In the genomic region with DNA sequence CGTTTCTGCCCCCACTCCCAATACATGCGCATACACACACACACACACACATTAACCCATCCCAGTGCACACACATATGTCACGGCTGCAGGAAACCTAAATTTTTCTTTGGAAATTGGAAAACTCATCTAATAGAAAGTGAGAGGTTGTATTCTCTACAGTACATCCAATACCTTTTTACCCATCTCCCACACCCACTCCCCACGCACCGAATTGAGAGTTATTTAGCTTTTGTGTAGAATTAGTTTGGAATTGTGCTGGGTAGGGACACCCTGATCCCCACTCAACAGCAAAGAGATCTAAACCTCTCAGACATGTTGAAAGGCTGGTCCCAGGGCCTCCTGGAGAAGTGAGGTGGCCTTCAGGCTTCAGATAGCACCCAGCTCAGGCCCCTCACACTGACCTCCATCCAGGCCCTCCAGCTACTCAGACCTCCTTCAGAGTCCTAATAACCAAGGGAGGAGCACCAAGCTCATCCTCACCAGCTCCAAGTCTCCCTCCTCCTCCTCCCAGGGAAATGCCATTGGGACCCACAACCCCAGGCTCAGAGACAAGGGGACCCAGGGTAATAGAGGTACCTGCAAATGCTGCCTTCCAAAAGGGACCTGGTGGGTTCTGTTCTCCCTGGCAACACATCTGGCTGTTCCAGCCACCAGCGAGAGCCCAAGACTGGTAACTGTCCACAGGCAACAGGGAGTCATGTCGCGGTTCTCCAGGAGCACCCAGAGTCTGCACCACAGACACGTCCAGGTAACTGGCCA, we compare ENCODE assay signal across 18 cellular contexts. TPM values are rescaled to one million over a fixed set of nuclear protein-coding genes. Genes with fewer than 3 reads are reported as not detected.
DNase-seq lines count a peak whose midpoint lies in the region; ATAC-seq, FAIRE-seq and TF ChIP-seq lines count a peak whose summit lies in the region.
"Had no signal": no experiment of that assay in that cellular context is flagged by ENCODE, and none has a peak within 500 bp of the region (broad histone marks: within the 10 kb centered on the region; RNA-seq: fewer than 3 reads in every experiment).

No MANE protein-coding gene starts in this region.

- no peak for DNase-seq in CD8-positive, alpha-beta T cell
- DNase-seq in MM.1S (no peak), endodermal cell (peak; percentile 66), neural crest cell (ENCODE audit: low read depth, low spot score) (no peak), GM12892 (ENCODE audit: insufficient read length) (no peak), esophagus muscularis mucosa (ENCODE audit: extremely low spot score) (no peak), NCI-H2227 treated with DMSO at 0.1 percent for 48 hours (lab: John Stamatoyannopoulos, UW) (no peak), retina (no peak)
- DNase-seq: mammary epithelial cell, NCI-H2081 treated with DMSO at 0.1 percent for 48 hours had no signal

- peaks cover 77% of the 10 kb centered on the region for H3K27me3 ChIP-seq in CD8-positive, alpha-beta T cell (ENCODE audit: insufficient read depth, low read length)
- peaks cover 97% of the 10 kb centered on the region for H3K27me3 ChIP-seq in MM.1S (replicated peaks; ENCODE audit: insufficient read depth, low read length)
- H3K27me3 ChIP-seq in endodermal cell (ENCODE audit: control insufficient read depth, insufficient read depth, low read length, poor library complexity, severe bottlenecking): peaks cover 100% of the 10 kb centered on the region
- H3K27me3 ChIP-seq in esophagus muscularis mucosa: peaks cover under 1 to 100% (median 96%) of the 10 kb centered on the region in 4 donors

- H3K27ac ChIP-seq in CD8-positive, alpha-beta T cell (ENCODE audit: low read depth, low read length): no peak overlapping the region
- H3K27ac ChIP-seq in MM.1S (ENCODE audit: low read length) (no peak overlapping the region), endodermal cell (ENCODE audit: low read depth, low read length) (no peak overlapping the region), esophagus muscularis mucosa (replicated peaks in 1 of 4) (no peak overlapping the region)
- H3K27ac ChIP-seq: ascending aorta, parathyroid adenoma, thoracic aorta had no signal

- no peaks in the 10 kb centered on the region for H3K36me3 ChIP-seq in CD8-positive, alpha-beta T cell (ENCODE audit: insufficient read depth, low read length)
- H3K36me3 ChIP-seq in MM.1S (replicated peaks; ENCODE audit: insufficient read depth, low read length): no peaks in the 10 kb centered on the region
- no peaks in the 10 kb centered on the region for H3K36me3 ChIP-seq in endodermal cell (ENCODE audit: control insufficient read depth, insufficient read depth, low read length)
- H3K36me3 ChIP-seq in esophagus muscularis mucosa: no peaks in the 10 kb centered on the region
- H3K36me3 ChIP-seq: ascending aorta, thoracic aorta had no signal

- H3F3A ChIP-seq in MM.1S (ENCODE audit: insufficient read depth, low read length): no peaks in the 10 kb centered on the region

- CTCF ChIA-PET in CD8-positive, alpha-beta T cell (lab: Charles Lee): interaction anchor here (0.8 kb wide), 1 partner anchor 152 kb away, joined by 3 read pairs; no protein-coding TSS in a partner anchor

- no peak overlapping the region for H2AFZ ChIP-seq in MM.1S (ENCODE audit: low read length)
- H2AFZ ChIP-seq: parathyroid adenoma had no signal

- peaks cover 48% of the 10 kb centered on the region for H3K4me1 ChIP-seq in CD8-positive, alpha-beta T cell (ENCODE audit: insufficient read depth, low read length)
- H3K4me1 ChIP-seq in MM.1S (ENCODE audit: low read length): no peaks in the 10 kb centered on the region
- H3K4me1 ChIP-seq in endodermal cell (ENCODE audit: control insufficient read depth, insufficient read depth, low read length): no peaks in the 10 kb centered on the region
- H3K4me1 ChIP-seq in esophagus muscularis mucosa: peaks cover 23 to 57% (median 43%) of the 10 kb centered on the region in 4 donors
- H3K4me1 ChIP-seq: parathyroid adenoma had no signal

- intact Hi-C loops in CD8-positive, alpha-beta T cell (cut with DNase I, micrococcal nuclease): loop anchor here in 1 of 2 experiments (10.0 kb wide), 1 partner anchor 267 kb away; a partner anchor contains a TSS
- intact Hi-C loops in esophagus muscularis mucosa (cut with DNase I): loop anchor here (5.0 kb wide), 1 partner anchor 150 kb away; no protein-coding TSS in a partner anchor

- no peak overlapping the region for H3K9ac ChIP-seq in MM.1S (ENCODE audit: low read length)
- no peak overlapping the region for H3K9ac ChIP-seq in endodermal cell (ENCODE audit: extremely low read depth, low read length, poor library complexity, severe bottlenecking)
- H3K9ac ChIP-seq: parathyroid adenoma had no signal

- FAIRE-seq in GM12892 (lab: Jason Lieb, UNC): no peak

- 36 to 61% methylated on average over 4 to 7 of the region's 9 CpGs for WGBS in endodermal cell (ENCODE audit: insufficient coverage in 1 of 2, insufficient read length in 1 of 2), 2 experiments
- WGBS in esophagus muscularis mucosa: 37% methylated on average over 6 of the region's 9 CpGs

- H3K9me3 ChIP-seq in CD8-positive, alpha-beta T cell (ENCODE audit: low read length): no peaks in the 10 kb centered on the region
- H3K9me3 ChIP-seq in MM.1S (replicated peaks; ENCODE audit: insufficient read depth, low read length) (no peaks in the 10 kb centered on the region), endodermal cell (ENCODE audit: control insufficient read depth, low read length) (no peaks in the 10 kb centered on the region), esophagus muscularis mucosa (no peaks in the 10 kb centered on the region)
- H3K9me3 ChIP-seq: ascending aorta, thoracic aorta had no signal

- no peaks in the 10 kb centered on the region for H4K20me1 ChIP-seq in MM.1S (ENCODE audit: insufficient read depth, low read length)

- H3K9me2 ChIP-seq in MM.1S (replicated peaks; ENCODE audit: insufficient read depth, low read length): no peaks in the 10 kb centered on the region

- H3K4me2 ChIP-seq in MM.1S (ENCODE audit: low read depth, low read length): peak overlapping the region; percentile 76; the same call in 1 of the 2 replicates

- no peak for TF ChIP-seq EP300 in esophagus muscularis mucosa (IDR thresholded peaks at IDR 0.05)

- no peaks in the 10 kb centered on the region for H3K9me3 Mint-ChIP-seq in CD8-positive, alpha-beta T cell
- H3K9me3 Mint-ChIP-seq in endodermal cell: no peaks in the 10 kb centered on the region
- H3K9me3 Mint-ChIP-seq in neural crest cell: no peaks in the 10 kb centered on the region
- H3K9me3 Mint-ChIP-seq: activated CD4-positive, alpha-beta memory T cell treated with anti-CD3 and anti-CD28 coated beads for 36 hours; activated T-helper 2 cell treated with anti-CD3 and anti-CD28 coated beads, Interferon-gamma antibody, Interleukin-2, Interleukin-4, amounts not matched to agents 10 μg/mL and 5 μg/mL and 100 μg/mL, durations not matched to agents 14 hours and 24 hours and 36 hours; dendritic cell treated with granulocyte-macrophage colony-stimulating factor and Interleukin-4, amounts not matched to agents 40 ng/mL and 50 ng/mL, for 4 days had no signal

- TF ChIP-seq POLR2A in GM12892 (IDR thresholded peaks at IDR 0.05; ENCODE audit: low read depth, low read length) (no peak), esophagus muscularis mucosa (IDR thresholded peaks at IDR 0.05; ENCODE audit: low read depth) (no peak)

- H3K79me2 ChIP-seq in MM.1S (ENCODE audit: low read length): no peaks in the 10 kb centered on the region
- H3K79me2 ChIP-seq: parathyroid adenoma had no signal

- peak overlapping the region; percentile 71 for H3K4me3 Mint-ChIP-seq in CD8-positive, alpha-beta T cell
- peak overlapping the region; percentile 42 for H3K4me3 Mint-ChIP-seq in endodermal cell
- H3K4me3 Mint-ChIP-seq in neural crest cell: peak overlapping the region; percentile 7
- H3K4me3 Mint-ChIP-seq: activated CD4-positive, alpha-beta memory T cell treated with anti-CD3 and anti-CD28 coated beads for 36 hours; dendritic cell treated with granulocyte-macrophage colony-stimulating factor and Interleukin-4, amounts not matched to agents 40 ng/mL and 50 ng/mL, for 4 days had no signal

- H3K4me3 ChIP-seq in CD8-positive, alpha-beta T cell (ENCODE audit: low read depth, low read length): no peak overlapping the region
- no peak overlapping the region for H3K4me3 ChIP-seq in MM.1S (ENCODE audit: low read length)
- no peak overlapping the region for H3K4me3 ChIP-seq in endodermal cell (ENCODE audit: low read length)
- H3K4me3 ChIP-seq in esophagus muscularis mucosa: no peak overlapping the region

- no peak for ATAC-seq in CD8-positive, alpha-beta T cell

- no peaks in the 10 kb centered on the region for H3K36me3 Mint-ChIP-seq in CD8-positive, alpha-beta T cell
- H3K36me3 Mint-ChIP-seq in endodermal cell (ENCODE audit: low read depth): no peaks in the 10 kb centered on the region
- no peaks in the 10 kb centered on the region for H3K36me3 Mint-ChIP-seq in neural crest cell (ENCODE audit: low read depth)
- H3K36me3 Mint-ChIP-seq: activated CD4-positive, alpha-beta memory T cell treated with anti-CD3 and anti-CD28 coated beads for 36 hours had no signal

- H3K27me3 Mint-ChIP-seq in CD8-positive, alpha-beta T cell (ENCODE audit: low read depth): peaks cover 74% of the 10 kb centered on the region
- H3K27me3 Mint-ChIP-seq in endodermal cell (ENCODE audit: insufficient read depth) (peaks cover 100% of the 10 kb centered on the region), neural crest cell (ENCODE audit: low read depth) (peaks cover 100% of the 10 kb centered on the region)

- no peak for TF ChIP-seq CTCF in CD8-positive, alpha-beta T cell (IDR thresholded peaks at IDR 0.05)
- no peak for TF ChIP-seq CTCF in MM.1S (IDR thresholded peaks at IDR 0.05; ENCODE audit: low read length)
- TF ChIP-seq CTCF in endodermal cell (conservative IDR thresholded peaks at IDR 0.05): no peak
- TF ChIP-seq CTCF in neural crest cell (conservative IDR thresholded peaks at IDR 0.05): no peak
- no peak for TF ChIP-seq CTCF in esophagus muscularis mucosa (IDR thresholded peaks at IDR 0.05)

- H3K27ac Mint-ChIP-seq in CD8-positive, alpha-beta T cell: no peak overlapping the region
- no peak overlapping the region for H3K27ac Mint-ChIP-seq in endodermal cell
- no peak overlapping the region for H3K27ac Mint-ChIP-seq in neural crest cell (ENCODE audit: unreplicated experiment)
- H3K27ac Mint-ChIP-seq: activated CD4-positive, alpha-beta memory T cell treated with anti-CD3 and anti-CD28 coated beads for 36 hours; activated T-helper 2 cell treated with anti-CD3 and anti-CD28 coated beads, Interferon-gamma antibody, Interleukin-2, Interleukin-4, amounts not matched to agents 10 μg/mL and 5 μg/mL and 100 μg/mL, durations not matched to agents 14 hours and 24 hours and 36 hours; CD14-positive monocyte; dendritic cell treated with granulocyte-macrophage colony-stimulating factor and Interleukin-4, amounts not matched to agents 40 ng/mL and 50 ng/mL, for 4 days had no signal

- H3K4me1 Mint-ChIP-seq in CD8-positive, alpha-beta T cell (ENCODE audit: low read depth): peaks cover 47% of the 10 kb centered on the region
- H3K4me1 Mint-ChIP-seq in endodermal cell (peaks cover 8% of the 10 kb centered on the region), neural crest cell (peaks cover 11% of the 10 kb centered on the region)

- POLR2A ChIA-PET in CD8-positive, alpha-beta T cell (lab: Charles Lee): no interaction called here

RNA-seq across cellular contexts. Expression of a gene that starts 1.0 kb away (rescaled TPM):
- not detected for total RNA-seq in CD8-positive, alpha-beta T cell
- not detected for total RNA-seq in endodermal cell
- 0.21 TPM for polyA plus RNA-seq in endodermal cell (2013, experiment 1 of 2)
- not detected for polyA plus RNA-seq in endodermal cell (2013, experiment 2 of 2)
- not detected in 2 replicates for total RNA-seq in neural crest cell
- not detected for polyA plus RNA-seq in GM12892 (2012; ENCODE audit: missing spikeins)
- not detected for total RNA-seq in esophagus muscularis mucosa
- total RNA-seq: activated CD4-positive, alpha-beta memory T cell treated with anti-CD3 and anti-CD28 coated beads for 36 hours; activated T-helper 2 cell treated with anti-CD3 and anti-CD28 coated beads, Interferon-gamma antibody, Interleukin-2, Interleukin-4, amounts not matched to agents 10 μg/mL and 5 μg/mL and 100 μg/mL, durations not matched to agents 14 hours and 24 hours and 36 hours; ascending aorta; mammary epithelial cell; MCF 10A; thoracic aorta had no signal
- polyA plus RNA-seq: CD14-positive monocyte had no signal

RNA-seq across cellular contexts. Expression of a gene that starts 4.6 kb away (rescaled TPM):
- total RNA-seq in CD8-positive, alpha-beta T cell: not detected
- total RNA-seq in endodermal cell (not detected), neural crest cell (not detected in 2 replicates), esophagus muscularis mucosa (not detected)
- 0.68 TPM for polyA plus RNA-seq in endodermal cell (2013, experiment 1 of 2)
- 0.58 TPM for polyA plus RNA-seq in endodermal cell (2013, experiment 2 of 2)
- not detected for polyA plus RNA-seq in GM12892 (2012; ENCODE audit: missing spikeins)
- total RNA-seq: activated CD4-positive, alpha-beta memory T cell treated with anti-CD3 and anti-CD28 coated beads for 36 hours; activated T-helper 2 cell treated with anti-CD3 and anti-CD28 coated beads, Interferon-gamma antibody, Interleukin-2, Interleukin-4, amounts not matched to agents 10 μg/mL and 5 μg/mL and 100 μg/mL, durations not matched to agents 14 hours and 24 hours and 36 hours; ascending aorta; mammary epithelial cell; MCF 10A; thoracic aorta had no signal
- polyA plus RNA-seq: CD14-positive monocyte, mammary epithelial cell had no signal

RNA-seq across cellular contexts. Expression of a gene that starts 5.3 kb away (rescaled TPM):
- total RNA-seq in CD8-positive, alpha-beta T cell: not detected
- total RNA-seq in endodermal cell (not detected), neural crest cell (not detected in 2 replicates), esophagus muscularis mucosa (not detected)
- polyA plus RNA-seq in endodermal cell (2013, experiment 1 of 2): not detected
- not detected for polyA plus RNA-seq in endodermal cell (2013, experiment 2 of 2)
- polyA plus RNA-seq in GM12892 (2012; ENCODE audit: missing spikeins): not detected
- total RNA-seq: activated CD4-positive, alpha-beta memory T cell treated with anti-CD3 and anti-CD28 coated beads for 36 hours; activated T-helper 2 cell treated with anti-CD3 and anti-CD28 coated beads, Interferon-gamma antibody, Interleukin-2, Interleukin-4, amounts not matched to agents 10 μg/mL and 5 μg/mL and 100 μg/mL, durations not matched to agents 14 hours and 24 hours and 36 hours; ascending aorta; mammary epithelial cell; MCF 10A; thoracic aorta had no signal
- polyA plus RNA-seq: CD14-positive monocyte, mammary epithelial cell had no signal

Comparison
In these comparisons a context has a peak if more than half of its experiments do, and no peak if none do; other contexts are left out.
1. H3K4me3 Mint-ChIP-seq: peak in every context shown above with its lines; median percentile 71 in CD8-positive, alpha-beta T cell; 42 in endodermal cell; 7 in neural crest cell.